Comparison of ENCODE assay signal across 18 cellular contexts in genomic region chr4:170248576-170248975, GRCh38.
DNase-seq lines count a peak whose midpoint lies in the region; ATAC-seq and TF ChIP-seq lines count a peak whose summit lies in the region.
"Had no signal": no experiment of that assay in that cellular context is flagged by ENCODE, and none has a peak within 500 bp of the region (broad histone marks: within the 10 kb centered on the region; RNA-seq: fewer than 3 reads in every experiment).

No MANE protein-coding gene starts in this region.

- H3K27me3 ChIP-seq in HCT116 (ENCODE audit: insufficient read depth, low read length): no peaks in the 10 kb centered on the region
- no peaks in the 10 kb centered on the region for H3K27me3 ChIP-seq in RWPE2 (ENCODE audit: insufficient read depth, poor library complexity, severe bottlenecking)
- H3K27me3 ChIP-seq in right atrium auricular region: no peaks in the 10 kb centered on the region

- POLR2A ChIA-PET in HCT116 (lab: Charles Lee): no interaction called here

- DNase-seq in HCT116 (ENCODE audit: low read depth, low spot score): no peak
- DNase-seq in RWPE2 (ENCODE audit: low spot score): no peak
- peak; percentile 33 for DNase-seq in fibroblast of mammary gland (ENCODE audit: low read depth)
- DNase-seq in non-pigmented ciliary epithelial cell (ENCODE audit: low read depth): peak; percentile 35
- DNase-seq in right atrium auricular region (ENCODE audit: low spot score): no peak
- DNase-seq in hypothalamus (lab: John Stamatoyannopoulos, UW): no peak
- DNase-seq: COR-L47, DMS53, KG1, NCI-H1436, NCI-H2029 treated with DMSO at 0.1 percent for 48 hours, NCI-H2171 treated with DMSO at 0.1 percent for 48 hours, NCI-H748 treated with DMSO at 0.1 percent for 48 hours, PC-9 had no signal

- H4K20me1 ChIP-seq in HCT116 (ENCODE audit: insufficient read depth): no peaks in the 10 kb centered on the region

- TF ChIP-seq CTCF in HCT116 (IDR thresholded peaks at IDR 0.05 in 2 of 3, conservative IDR thresholded peaks at IDR 0.05 in 1 of 3; ENCODE audit: borderline replicate concordance in 1 of 3, insufficient read depth in 1 of 3, low read depth in 2 of 3, low read length in 2 of 3) (no peak), RWPE2 (IDR thresholded peaks at IDR 0.05; ENCODE audit: poor library complexity, severe bottlenecking) (no peak), fibroblast of mammary gland (conservative IDR thresholded peaks at IDR 0.05; ENCODE audit: control insufficient read depth, insufficient read depth, low read depth, low read length) (no peak), right atrium auricular region (IDR thresholded peaks at IDR 0.05) (no peak)

- RAD21 ChIA-PET in HCT116 (lab: Charles Lee; ENCODE audit: low non-redundant PET in 1 of 2, low total read pairs in 2 of 2, uncharacterized antibody in 2 of 2, unreplicated experiment in 2 of 2): no interaction called here

- H3K4me2 ChIP-seq in HCT116 (ENCODE audit: low read length): no peak overlapping the region; the same call in 1 of the 2 replicates
- H3K4me2 ChIP-seq: PC-9 had no signal

- ATAC-seq in HCT116 (no peak), RWPE2 (ENCODE audit: low read depth) (peak; percentile 67; the same call in 2 of the 3 replicates), HG02840 (IDR thresholded peaks at IDR 0.05; ENCODE audit: low FRiP score, unreplicated experiment) (no peak)
- ATAC-seq: Right ventricle myocardium inferior had no signal

- no peak overlapping the region for H3K4me3 ChIP-seq in HCT116 (replicated peaks in 1 of 2; ENCODE audit: low read depth in 1 of 2, low read length in 2 of 2)
- H3K4me3 ChIP-seq in RWPE2 (ENCODE audit: severe bottlenecking): no peak overlapping the region
- no peak overlapping the region for H3K4me3 ChIP-seq in fibroblast of mammary gland (ENCODE audit: control insufficient read depth, low read depth, low read length)
- H3K4me3 ChIP-seq in right atrium auricular region: no peak overlapping the region
- H3K4me3 ChIP-seq: HAP-1, PC-9, SK-N-MC had no signal

- BruUV-seq in HCT116 (replicated peaks; lab: Mats Ljungman, UMichigan): no TSS peak

- no peak for TF ChIP-seq POLR2A in HCT116 (IDR thresholded peaks at IDR 0.05; ENCODE audit: borderline replicate concordance, extremely low read depth, insufficient read depth, insufficient read length)

- H3K9me2 ChIP-seq in HCT116 (ENCODE audit: insufficient read depth): no peaks in the 10 kb centered on the region

- H3K4me1 ChIP-seq in HCT116 (ENCODE audit: control insufficient read depth in 1 of 2, insufficient read depth in 2 of 2, low read length in 2 of 2) (peaks cover 0 to 14% of the 10 kb centered on the region in 2 experiments; a peak in 1 of 4 replicates), RWPE2 (ENCODE audit: insufficient read depth, poor library complexity, severe bottlenecking) (peaks cover 25% of the 10 kb centered on the region), right atrium auricular region (no peaks in the 10 kb centered on the region)
- H3K4me1 ChIP-seq: HAP-1 had no signal

- CTCF ChIA-PET in HCT116 (lab: Charles Lee): interaction anchor here (0.7 to 5.5 kb wide), 2 partner anchors 11 to 59 kb away, joined by 3 to 36 read pairs; no protein-coding TSS in a partner anchor

- no peaks in the 10 kb centered on the region for H3K36me3 ChIP-seq in HCT116 (ENCODE audit: control insufficient read depth in 1 of 2, insufficient read depth in 2 of 2, low read length in 2 of 2)
- no peaks in the 10 kb centered on the region for H3K36me3 ChIP-seq in RWPE2 (ENCODE audit: low read depth)
- no peaks in the 10 kb centered on the region for H3K36me3 ChIP-seq in right atrium auricular region
- H3K36me3 ChIP-seq: HAP-1 had no signal

- no peaks in the 10 kb centered on the region for H3K79me2 ChIP-seq in HCT116 (ENCODE audit: insufficient read depth, low read length)

- no peaks in the 10 kb centered on the region for H3K9me3 ChIP-seq in HCT116 (ENCODE audit: control insufficient read depth in 1 of 2, insufficient read depth in 1 of 2, low read depth in 1 of 2, low read length in 2 of 2)
- no peaks in the 10 kb centered on the region for H3K9me3 ChIP-seq in RWPE2 (ENCODE audit: severe bottlenecking)
- H3K9me3 ChIP-seq in right atrium auricular region: no peaks in the 10 kb centered on the region
- H3K9me3 ChIP-seq: HAP-1 had no signal

- H2AFZ ChIP-seq in HCT116 (ENCODE audit: low read depth, low read length, poor library complexity, severe bottlenecking): no peak overlapping the region
- H2AFZ ChIP-seq: PC-9 had no signal

- H3K9ac ChIP-seq in HCT116 (ENCODE audit: low read length): no peak overlapping the region

- no peak for TF ChIP-seq RAD21 in HCT116 (IDR thresholded peaks at IDR 0.05; ENCODE audit: low read depth)

- H3K27ac ChIP-seq in HCT116 (ENCODE audit: low read depth, low read length) (no peak overlapping the region), RWPE2 (ENCODE audit: poor library complexity, severe bottlenecking) (peak overlapping the region; percentile 28), right atrium auricular region (no peak overlapping the region)
- H3K27ac ChIP-seq: PC-9, SK-N-MC had no signal

- intact Hi-C loops in HCT116 (cut with micrococcal nuclease): no loop called here

TF ChIP-seq in HCT116, 20 proteins besides CTCF, POLR2A, EP300 and RAD21:
- TF ChIP-seq FOSL1 (IDR thresholded peaks at IDR 0.05; ENCODE audit: low read depth) (no peak), JUND (IDR thresholded peaks at IDR 0.05) (0 out of 2 replicates have a peak, but pooled peaks have one; percentile 7)
TF ChIP-seq in HCT116: peak in this region for 1.

Comparison
In these comparisons a context has a peak if more than half of its experiments do, and no peak if none do; other contexts are left out.
1. DNase-seq: peak in fibroblast of mammary gland (single experiment) and non-pigmented ciliary epithelial cell (single experiment); none in HCT116 (single experiment), RWPE2 (single experiment), right atrium auricular region (single experiment) and hypothalamus (0 of 51).